In genomic region chr20:23508449-23508848, GRCh38 we compare ENCODE assay signal across 27 cellular contexts. TPM values are rescaled to one million over a fixed set of nuclear protein-coding genes. Genes with fewer than 3 reads are reported as not detected.
"Had no signal": no experiment of that assay in that cellular context is flagged by ENCODE, and none has a peak within 500 bp of the region (broad histone marks: within the 10 kb centered on the region; RNA-seq: fewer than 3 reads in every experiment).

No MANE protein-coding gene starts in this region.

- H3K27ac Mint-ChIP-seq: dendritic cell treated with granulocyte-macrophage colony-stimulating factor and Interleukin-4, amounts not matched to agents 40 ng/mL and 50 ng/mL, for 4 days; naive thymus-derived CD4-positive, alpha-beta T cell; stimulated activated naive B cell treated with anti-CD40 and anti-IgM and Interleukin-4, amounts not matched to agents 10 μg/mL and 1 μg/mL and 100 μg/mL, for 72 hours; stimulated activated naive CD8-positive, alpha-beta T cell treated with anti-CD3 and anti-CD28 coated beads, Interleukin-15, amount 100 ng/mL, for 72 hours had no signal

- H3K36me3 ChIP-seq: sigmoid colon, thoracic aorta, transverse colon had no signal

- H3K4me3 Mint-ChIP-seq: dendritic cell treated with granulocyte-macrophage colony-stimulating factor and Interleukin-4, amounts not matched to agents 40 ng/mL and 50 ng/mL, for 4 days; naive thymus-derived CD4-positive, alpha-beta T cell; stimulated activated naive B cell treated with anti-CD40 and anti-IgM and Interleukin-4, amounts not matched to agents 10 μg/mL and 1 μg/mL and 100 μg/mL, for 72 hours; stimulated activated naive CD8-positive, alpha-beta T cell treated with anti-CD3 and anti-CD28 coated beads, Interleukin-15, amount 100 ng/mL, for 72 hours had no signal

- H3K9me3 ChIP-seq: psoas muscle, sigmoid colon, thoracic aorta, transverse colon had no signal

- H3K4me1 Mint-ChIP-seq: stimulated activated naive CD8-positive, alpha-beta T cell treated with anti-CD3 and anti-CD28 coated beads, Interleukin-15, amount 100 ng/mL, for 72 hours had no signal

- DNase-seq: erythroblast; foreskin melanocyte; head of caudate nucleus; hippocampal formation; left colon; left ventricle myocardium superior; mesenchymal stem cell; naive thymus-derived CD4-positive, alpha-beta T cell; psoas muscle; sigmoid colon; stimulated activated CD4-positive, alpha-beta T cell treated with anti-CD3 and anti-CD28 coated beads, Interleukin-2, amount 100 ng/mL, for 24 hours; stimulated activated CD4-positive, alpha-beta T cell treated with anti-CD3 and anti-CD28 coated beads, Interleukin-4, amount 100 ng/mL, for 4 hours; stimulated activated naive B cell treated with anti-CD40 and anti-IgM and Interleukin-4, amounts not matched to agents 10 μg/mL and 1 μg/mL and 100 μg/mL, for 72 hours; stimulated activated naive CD8-positive, alpha-beta T cell treated with anti-CD3 and anti-CD28 coated beads, Interleukin-15, amount 100 ng/mL, for 72 hours; transverse colon had no signal

- FAIRE-seq: colon, endothelial cell of umbilical vein had no signal

- H3K4me3 ChIP-seq: lung, psoas muscle, sigmoid colon, skin epidermis, thoracic aorta, transverse colon had no signal

- H3K27me3 ChIP-seq: sigmoid colon, transverse colon had no signal

- H3K4me1 ChIP-seq: psoas muscle, sigmoid colon, transverse colon had no signal

- H3K9me3 Mint-ChIP-seq: dendritic cell treated with granulocyte-macrophage colony-stimulating factor and Interleukin-4, amounts not matched to agents 40 ng/mL and 50 ng/mL, for 4 days; naive thymus-derived CD4-positive, alpha-beta T cell; stimulated activated naive B cell treated with anti-CD40 and anti-IgM and Interleukin-4, amounts not matched to agents 10 μg/mL and 1 μg/mL and 100 μg/mL, for 72 hours; stimulated activated naive CD8-positive, alpha-beta T cell treated with anti-CD3 and anti-CD28 coated beads, Interleukin-15, amount 100 ng/mL, for 72 hours had no signal

- ATAC-seq: left colon; left ventricle myocardium superior; naive thymus-derived CD4-positive, alpha-beta T cell; psoas muscle; stimulated activated naive B cell treated with anti-CD40 and anti-IgM and Interleukin-4, amounts not matched to agents 10 μg/mL and 1 μg/mL and 100 μg/mL, for 72 hours; stimulated activated naive CD8-positive, alpha-beta T cell treated with anti-CD3 and anti-CD28 coated beads, Interleukin-15, amount 100 ng/mL, for 72 hours had no signal

- H3K27ac ChIP-seq: psoas muscle, sigmoid colon, skin epidermis, thoracic aorta, transverse colon had no signal

- H3K36me3 Mint-ChIP-seq: naive thymus-derived CD4-positive, alpha-beta T cell; stimulated activated naive B cell treated with anti-CD40 and anti-IgM and Interleukin-4, amounts not matched to agents 10 μg/mL and 1 μg/mL and 100 μg/mL, for 72 hours had no signal

RNA-seq across cellular contexts. Expression of gene CST8, which starts 17.5 kb away (rescaled TPM):
- total RNA-seq: endothelial cell of umbilical vein; kidney epithelial cell; left colon; left ventricle myocardium superior; lung; mononuclear cell; naive thymus-derived CD4-positive, alpha-beta T cell; omental fat pad; psoas muscle; sigmoid colon; subcutaneous adipose tissue; thoracic aorta; transverse colon; urinary bladder had no signal
- polyA plus RNA-seq: endothelial cell of umbilical vein; lung; naive thymus-derived CD4-positive, alpha-beta T cell; neural cell; psoas muscle; sigmoid colon; urinary bladder had no signal

RNA-seq across cellular contexts. Expression of gene CST11, which starts 55.8 kb away (rescaled TPM):
- total RNA-seq: endothelial cell of umbilical vein; kidney epithelial cell; left colon; left ventricle myocardium superior; lung; mononuclear cell; naive thymus-derived CD4-positive, alpha-beta T cell; omental fat pad; psoas muscle; sigmoid colon; subcutaneous adipose tissue; thoracic aorta; transverse colon; urinary bladder had no signal
- polyA plus RNA-seq: endothelial cell of umbilical vein; lung; naive thymus-derived CD4-positive, alpha-beta T cell; neural cell; psoas muscle; sigmoid colon; urinary bladder had no signal

RNA-seq across cellular contexts. Expression of gene CST9L, which starts 59.8 kb away (rescaled TPM):
- total RNA-seq: endothelial cell of umbilical vein; kidney epithelial cell; left colon; left ventricle myocardium superior; lung; mononuclear cell; naive thymus-derived CD4-positive, alpha-beta T cell; omental fat pad; psoas muscle; sigmoid colon; subcutaneous adipose tissue; thoracic aorta; transverse colon; urinary bladder had no signal
- polyA plus RNA-seq: endothelial cell of umbilical vein; lung; naive thymus-derived CD4-positive, alpha-beta T cell; neural cell; psoas muscle; sigmoid colon; urinary bladder had no signal
